Comparison of ENCODE assay signal across 19 cellular contexts in the genomic region with DNA sequence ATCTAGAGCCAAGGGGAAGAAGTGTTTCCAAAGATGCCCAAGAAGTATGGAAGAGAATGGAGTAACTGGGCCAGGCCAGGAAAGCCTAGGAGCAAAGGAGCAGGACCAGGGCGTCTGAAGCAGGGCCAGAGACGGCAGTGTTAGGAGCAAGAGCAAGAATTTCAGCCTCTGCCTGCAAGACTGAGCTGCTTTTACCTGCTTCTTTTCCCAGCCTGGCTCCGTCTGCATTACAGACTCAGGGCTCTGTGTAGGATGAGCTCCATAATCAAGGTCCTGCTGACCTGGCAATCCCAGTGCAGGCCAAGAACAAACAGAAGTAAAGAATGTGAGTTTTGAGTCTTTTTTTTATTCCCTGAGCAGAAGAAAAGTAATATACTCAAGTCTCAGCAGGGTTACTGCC. TPM values are rescaled to one million over a fixed set of nuclear protein-coding genes. Genes with fewer than 3 reads are reported as not detected.
A peak's percentile ranks its signal among the peaks of the same experiment; 100 is the strongest.
DNase-seq lines count a peak whose midpoint lies in the region; ATAC-seq and TF ChIP-seq lines count a peak whose summit lies in the region.
"Had no signal": no experiment of that assay in that cellular context is flagged by ENCODE, and none has a peak within 500 bp of the region (broad histone marks: within the 10 kb centered on the region; RNA-seq: fewer than 3 reads in every experiment).

No MANE protein-coding gene starts in this region.

- H4K91ac ChIP-seq in mesenchymal stem cell (ENCODE audit: low read length) = no peak overlapping the region

- H2BK120ac ChIP-seq in mesenchymal stem cell (ENCODE audit: low read depth, low read length) = no peak overlapping the region

- no peak overlapping the region for H2BK12ac ChIP-seq in mesenchymal stem cell (ENCODE audit: low read length in 2 of 2)

- no peak overlapping the region for H3K4ac ChIP-seq in mesenchymal stem cell (ENCODE audit: low read depth in 1 of 2, low read length in 2 of 2)

- intact Hi-C loops in left ventricle myocardium inferior (cut with micrococcal nuclease) (no loop called here), Right ventricle myocardium inferior (cut with DNase I) (no loop called here), prostate gland (cut with DNase I) (no loop called here)

- H3K27ac ChIP-seq in left ventricle myocardium inferior (replicated peaks) = peak overlapping the region; percentile 51
- peak overlapping the region; percentile 40 for H3K27ac ChIP-seq in ectodermal cell (ENCODE audit: insufficient read depth, low read depth, low read length, poor library complexity, severe bottlenecking)
- H3K27ac ChIP-seq in mesenchymal stem cell (ENCODE audit: low read length, poor library complexity, severe bottlenecking) = no peak overlapping the region
- no peak overlapping the region for H3K27ac ChIP-seq in prostate gland
- H3K27ac ChIP-seq: SJCRH30 had no signal

- no peak overlapping the region for H2BK15ac ChIP-seq in mesenchymal stem cell (ENCODE audit: low read depth, poor library complexity, severe bottlenecking)

- no peak overlapping the region for H2AK5ac ChIP-seq in mesenchymal stem cell (ENCODE audit: low read length, severe bottlenecking)

- no peak for ATAC-seq in Right ventricle myocardium inferior
- no peak for ATAC-seq in GM21360 (IDR thresholded peaks at IDR 0.05; ENCODE audit: unreplicated experiment)

- no peak overlapping the region for H3K4me2 ChIP-seq in mesenchymal stem cell (ENCODE audit: low read length, poor library complexity, severe bottlenecking)

- no peak for TF ChIP-seq CTCF in left ventricle myocardium inferior (IDR thresholded peaks at IDR 0.05; ENCODE audit: borderline replicate concordance)
- TF ChIP-seq CTCF in prostate gland (IDR thresholded peaks at IDR 0.05) = no peak

- no peak overlapping the region for H3K18ac ChIP-seq in mesenchymal stem cell (ENCODE audit: low read depth in 1 of 2, low read length in 2 of 2)

- no peak overlapping the region for H2BK5ac ChIP-seq in mesenchymal stem cell (ENCODE audit: low read depth, low read length, poor library complexity, severe bottlenecking)

- H3K23ac ChIP-seq in mesenchymal stem cell (ENCODE audit: low read length in 2 of 2) = no peak overlapping the region

- H2AFZ ChIP-seq in mesenchymal stem cell (ENCODE audit: low read depth, low read length) = no peak overlapping the region

- H3K36me3 ChIP-seq in left ventricle myocardium inferior (no peaks in the 10 kb centered on the region), ectodermal cell (ENCODE audit: control insufficient read depth, insufficient read depth, low read length) (no peaks in the 10 kb centered on the region), mesenchymal stem cell (ENCODE audit: control insufficient read depth in 1 of 2, insufficient read depth in 2 of 2, low read depth in 1 of 2, low read length in 2 of 2) (no peaks in the 10 kb centered on the region), prostate gland (no peaks in the 10 kb centered on the region)
- H3K36me3 ChIP-seq: HAP-1, SJCRH30 had no signal

- no peak overlapping the region for H3K14ac ChIP-seq in mesenchymal stem cell (ENCODE audit: low read length in 2 of 2)

- H3K9me3 ChIP-seq in left ventricle myocardium inferior (replicated peaks) = no peaks in the 10 kb centered on the region
- H3K9me3 ChIP-seq in ectodermal cell (ENCODE audit: control insufficient read depth, low read length) = no peaks in the 10 kb centered on the region
- H3K9me3 ChIP-seq in mesenchymal stem cell (ENCODE audit: control insufficient read depth, low read length) = no peaks in the 10 kb centered on the region
- no peaks in the 10 kb centered on the region for H3K9me3 ChIP-seq in prostate gland
- H3K9me3 ChIP-seq: HAP-1, SJCRH30 had no signal

- no peaks in the 10 kb centered on the region for H3K79me1 ChIP-seq in mesenchymal stem cell (replicated peaks; ENCODE audit: low read length, poor library complexity, severe bottlenecking)

- H4K8ac ChIP-seq in mesenchymal stem cell (ENCODE audit: low read length) = no peak overlapping the region

- 48 to 59% methylated on average over 3 of the region's 3 CpGs for WGBS in ectodermal cell, 2 experiments
- whole genome bisulfite sequencing in mesenchymal stem cell = 85% methylated on average over 3 of the region's 3 CpGs
- WGBS in prostate gland = 73% methylated on average over 3 of the region's 3 CpGs

- no peak overlapping the region for H3K4me3 ChIP-seq in left ventricle myocardium inferior
- H3K4me3 ChIP-seq in ectodermal cell (ENCODE audit: insufficient read depth, low read depth, low read length) = no peak overlapping the region
- peak overlapping the region in 1 of 2 experiments; percentile 47 for H3K4me3 ChIP-seq in mesenchymal stem cell (ENCODE audit: insufficient read depth in 1 of 2, low read depth in 1 of 2, low read length in 2 of 2)
- no peak overlapping the region for H3K4me3 ChIP-seq in prostate gland
- H3K4me3 ChIP-seq: HAP-1, SJCRH30 had no signal

- H3K27me3 ChIP-seq in left ventricle myocardium inferior (ENCODE audit: low read depth) (peaks cover 26% of the 10 kb centered on the region), ectodermal cell (ENCODE audit: control insufficient read depth, insufficient read depth, low read length, poor library complexity, severe bottlenecking) (no peaks in the 10 kb centered on the region), mesenchymal stem cell (ENCODE audit: control insufficient read depth in 1 of 2, insufficient read depth in 1 of 2, low read length in 2 of 2) (peaks cover 0 to 27% of the 10 kb centered on the region in 2 experiments), prostate gland (replicated peaks; ENCODE audit: insufficient read depth) (no peaks in the 10 kb centered on the region)
- H3K27me3 ChIP-seq: SJCRH30 had no signal

- TF ChIP-seq POLR2A in prostate gland (IDR thresholded peaks at IDR 0.05) = no peak

- no peak for DNase-seq in left ventricle myocardium inferior
- DNase-seq in Right ventricle myocardium inferior (ENCODE audit: missing footprints) = no peak
- no peak for DNase-seq in mesenchymal stem cell
- DNase-seq in GDM1 (lab: John Stamatoyannopoulos, UW) = no peak
- no peak for DNase-seq in prostate gland (ENCODE audit: low spot score)
- no peak for DNase-seq in COLO829 (ENCODE audit: low spot score)
- DNase-seq: 8988T; CD4-positive, alpha-beta memory T cell; DMS79; NCI-H1417 treated with DMSO at 0.1 percent for 48 hours; NCI-H1930; NCI-H2171; NCI-H446; NCI-H69; RPMI8226; SJCRH30 had no signal

- H3K9ac ChIP-seq in mesenchymal stem cell (ENCODE audit: low read length) = peak overlapping the region; percentile 55

- peaks cover 17% of the 10 kb centered on the region for H3K4me1 ChIP-seq in left ventricle myocardium inferior
- peaks cover 26% of the 10 kb centered on the region for H3K4me1 ChIP-seq in ectodermal cell (ENCODE audit: control insufficient read depth, insufficient read depth, low read length)
- H3K4me1 ChIP-seq in mesenchymal stem cell (ENCODE audit: control insufficient read depth, insufficient read depth, low read depth, low read length) = peaks cover 4% of the 10 kb centered on the region
- H3K4me1 ChIP-seq in prostate gland (replicated peaks) = no peaks in the 10 kb centered on the region
- H3K4me1 ChIP-seq: HAP-1 had no signal

RNA-seq across cellular contexts. Expression of a gene that starts 10.1 kb away (rescaled TPM):
- total RNA-seq in left ventricle myocardium inferior = 0.49 TPM
- 0.35 TPM for total RNA-seq in Right ventricle myocardium inferior
- polyA plus RNA-seq in ectodermal cell (2013, experiment 1 of 4) = 0.39 TPM
- polyA plus RNA-seq in ectodermal cell (2013, experiment 2 of 4) = 0.21 TPM
- 0.27 TPM for polyA plus RNA-seq in ectodermal cell (2013, experiment 3 of 4)
- 0.36 TPM for polyA plus RNA-seq in ectodermal cell (2013, experiment 4 of 4)
- not detected for polyA plus RNA-seq in mesenchymal stem cell (2013, experiment 1 of 2)
- polyA plus RNA-seq in mesenchymal stem cell (2013, experiment 2 of 2) = not detected
- under 1 TPM in 1 of 2 donors, not detected in 1; 0.28 TPM for total RNA-seq in prostate gland
- total RNA-seq: CD4-positive, alpha-beta memory T cell; SJCRH30 had no signal
- polyA plus RNA-seq: CD4-positive, alpha-beta memory T cell had no signal

RNA-seq across cellular contexts. Expression of a gene that starts 55.6 kb away (rescaled TPM):
- total RNA-seq in left ventricle myocardium inferior (5.4 TPM), Right ventricle myocardium inferior (2.7 TPM), prostate gland (1 to 10 TPM; 6.7 to 7.1 TPM)
- 3.8 TPM for polyA plus RNA-seq in ectodermal cell (2013, experiment 1 of 4)
- polyA plus RNA-seq in ectodermal cell (2013, experiment 2 of 4) = 3.3 TPM
- polyA plus RNA-seq in ectodermal cell (2013, experiment 3 of 4) = 3.4 TPM
- 4.9 TPM for polyA plus RNA-seq in ectodermal cell (2013, experiment 4 of 4)
- 1.2 TPM for polyA plus RNA-seq in mesenchymal stem cell (2013, experiment 1 of 2)
- polyA plus RNA-seq in mesenchymal stem cell (2013, experiment 2 of 2) = 1.1 TPM

Comparison
In these comparisons a context has a peak if more than half of its experiments do, and no peak if none do; other contexts are left out.
1. H3K27ac ChIP-seq: peak in left ventricle myocardium inferior (single experiment) and ectodermal cell (single experiment); none in mesenchymal stem cell (single experiment) and prostate gland (0 of 2).